In genomic region chr20:62765021-62765420, GRCh38 we compare ENCODE assay signal across 27 cellular contexts. TPM values are rescaled to one million over a fixed set of nuclear protein-coding genes. Genes with fewer than 3 reads are reported as not detected.
A peak's percentile ranks its signal among the peaks of the same experiment; 100 is the strongest.
DNase-seq lines count a peak whose midpoint lies in the region; ATAC-seq and TF ChIP-seq lines count a peak whose summit lies in the region.
"Had no signal": no experiment of that assay in that cellular context is flagged by ENCODE, and none has a peak within 500 bp of the region (broad histone marks: within the 10 kb centered on the region; RNA-seq: fewer than 3 reads in every experiment).

No MANE protein-coding gene starts in this region.

- H3K4ac ChIP-seq in neuronal stem cell (ENCODE audit: low read length) = no peak overlapping the region

- H3K36me3 ChIP-seq in Caco-2 (ENCODE audit: control insufficient read depth, insufficient read depth, low read length) = no peaks in the 10 kb centered on the region
- H3K36me3 ChIP-seq in HEK293 (ENCODE audit: control insufficient read depth in 2 of 2, insufficient read depth in 1 of 2, low read length in 2 of 2) = no peaks in the 10 kb centered on the region
- no peaks in the 10 kb centered on the region for H3K36me3 ChIP-seq in neuronal stem cell (replicated peaks in 1 of 2; ENCODE audit: control insufficient read depth in 2 of 2, insufficient read depth in 2 of 2, low read length in 2 of 2)
- H3K36me3 ChIP-seq: adrenal gland; BLaER1 treated with 17β-estradiol and CSF1 and Interleukin-3, amounts not matched to agents 10 nM and 100 nM; esophagus muscularis mucosa; stomach; tibial artery had no signal

- H4K8ac ChIP-seq in neuronal stem cell (ENCODE audit: low read depth, low read length) = no peak overlapping the region

- H3K4me3 ChIP-seq in Caco-2 (ENCODE audit: low read depth, low read length) (no peak overlapping the region), HEK293 (ENCODE audit: low read depth, low read length) (no peak overlapping the region), neuronal stem cell (ENCODE audit: low read length in 2 of 2) (no peak overlapping the region)
- H3K4me3 ChIP-seq: adrenal gland; BLaER1 treated with 17β-estradiol and CSF1 and Interleukin-3, amounts not matched to agents 10 nM and 100 nM; body of pancreas; esophagus muscularis mucosa; smooth muscle cell; stomach; tibial artery had no signal

- H3K27me3 ChIP-seq in Caco-2 (replicated peaks; ENCODE audit: control insufficient read depth, insufficient read depth, low read length) = no peaks in the 10 kb centered on the region; the same call in none of the 2 replicates
- peaks cover 0 to 2% (median 0%) of the 10 kb centered on the region in 3 experiments for H3K27me3 ChIP-seq in neuronal stem cell (ENCODE audit: control insufficient read depth in 3 of 3, insufficient read depth in 3 of 3, low read depth in 1 of 3, low read length in 3 of 3)
- H3K27me3 ChIP-seq: BLaER1 treated with 17β-estradiol and CSF1 and Interleukin-3, amounts not matched to agents 10 nM and 100 nM; body of pancreas had no signal

- DNase-seq in Caco-2 (no peak), neuronal stem cell (ENCODE audit: low spot score) (no peak), T-helper 9 cell (no peak)
- DNase-seq in activated naive CD8-positive, alpha-beta T cell treated with anti-CD3 and anti-CD28 coated beads, Interleukin-2, amount 50 U/mL, for 24 hours = no peak
- DNase-seq in stimulated activated CD4-positive, alpha-beta T cell treated with anti-CD3 and anti-CD28 coated beads, Interleukin-2, amount 100 ng/mL, for 24 hours = no peak
- DNase-seq in activated T-helper 2 cell treated with anti-CD3 and anti-CD28 coated beads, Interferon-gamma antibody, Interleukin-2, Interleukin-4, amounts not matched to agents 10 μg/mL and 5 μg/mL and 100 μg/mL, durations not matched to agents 14 hours and 24 hours and 36 hours (ENCODE audit: low spot score) = no peak
- DNase-seq: activated CD4-positive, alpha-beta T cell treated with anti-CD3 and anti-CD28 coated beads, Interleukin-2, amount 50 U/mL, for 1 hour; activated CD4-positive, CD25-positive, alpha-beta regulatory T cell; activated CD8-positive, alpha-beta memory T cell treated with anti-CD3 and anti-CD28 coated beads, Interleukin-2, amount 10 ng/mL, durations not matched to agents 7 days and 5 days; activated gamma-delta T cell treated with Interleukin-2 at 50 U/mL for 16 hours; activated T-cell treated with anti-CD3 and anti-CD28 coated beads, Interleukin-2, amount 50 U/mL, for 4 hours; body of pancreas; dermis blood vessel endothelial cell; foreskin fibroblast; H9; IMR-90; NCI-H1092; NCI-H1694 treated with DMSO at 0.1 percent for 48 hours; NCI-H2171; stomach; T-cell; tibial artery had no signal

- intact Hi-C loops in Caco-2 (cut with micrococcal nuclease; ENCODE audit: unreplicated experiment) = no loop called here
- intact Hi-C loops in activated T-helper 2 cell treated with anti-CD3 and anti-CD28 coated beads, Interferon-gamma antibody, Interleukin-2, Interleukin-4, amounts not matched to agents 10 μg/mL and 5 μg/mL and 100 μg/mL, durations not matched to agents 14 hours and 24 hours and 36 hours (cut with micrococcal nuclease) = no loop called here

- H3K4me1 Mint-ChIP-seq in Caco-2 (ENCODE audit: low read depth, unreplicated experiment) = no peaks in the 10 kb centered on the region
- no peaks in the 10 kb centered on the region for H3K4me1 Mint-ChIP-seq in activated naive CD8-positive, alpha-beta T cell treated with anti-CD3 and anti-CD28 coated beads, Interleukin-2, amount 50 U/mL, for 24 hours
- no peaks in the 10 kb centered on the region for H3K4me1 Mint-ChIP-seq in activated T-helper 2 cell treated with anti-CD3 and anti-CD28 coated beads, Interferon-gamma antibody, Interleukin-2, Interleukin-4, amounts not matched to agents 10 μg/mL and 5 μg/mL and 100 μg/mL, durations not matched to agents 14 hours and 24 hours and 36 hours (ENCODE audit: low read depth)
- H3K4me1 Mint-ChIP-seq: activated CD8-positive, alpha-beta memory T cell treated with anti-CD3 and anti-CD28 coated beads, Interleukin-2, amount 10 ng/mL, durations not matched to agents 7 days and 5 days had no signal

- H4K91ac ChIP-seq in neuronal stem cell (ENCODE audit: low read depth, low read length, poor library complexity) = peak overlapping the region; percentile 16

- BruUV-seq in Caco-2 (replicated peaks; lab: Mats Ljungman, UMichigan) = no TSS peak

- H3K27ac Mint-ChIP-seq in Caco-2 (ENCODE audit: unreplicated experiment) = no peak overlapping the region
- no peak overlapping the region for H3K27ac Mint-ChIP-seq in activated naive CD8-positive, alpha-beta T cell treated with anti-CD3 and anti-CD28 coated beads, Interleukin-2, amount 50 U/mL, for 24 hours
- no peak overlapping the region for H3K27ac Mint-ChIP-seq in activated T-helper 2 cell treated with anti-CD3 and anti-CD28 coated beads, Interferon-gamma antibody, Interleukin-2, Interleukin-4, amounts not matched to agents 10 μg/mL and 5 μg/mL and 100 μg/mL, durations not matched to agents 14 hours and 24 hours and 36 hours
- H3K27ac Mint-ChIP-seq: activated CD8-positive, alpha-beta memory T cell treated with anti-CD3 and anti-CD28 coated beads, Interleukin-2, amount 10 ng/mL, durations not matched to agents 7 days and 5 days; H9; T-cell had no signal

- H3K4me3 Mint-ChIP-seq in Caco-2 (ENCODE audit: unreplicated experiment) = no peak overlapping the region
- H3K4me3 Mint-ChIP-seq in activated naive CD8-positive, alpha-beta T cell treated with anti-CD3 and anti-CD28 coated beads, Interleukin-2, amount 50 U/mL, for 24 hours = no peak overlapping the region
- H3K4me3 Mint-ChIP-seq in activated T-helper 2 cell treated with anti-CD3 and anti-CD28 coated beads, Interferon-gamma antibody, Interleukin-2, Interleukin-4, amounts not matched to agents 10 μg/mL and 5 μg/mL and 100 μg/mL, durations not matched to agents 14 hours and 24 hours and 36 hours (ENCODE audit: low read depth) = no peak overlapping the region
- H3K4me3 Mint-ChIP-seq: activated CD8-positive, alpha-beta memory T cell treated with anti-CD3 and anti-CD28 coated beads, Interleukin-2, amount 10 ng/mL, durations not matched to agents 7 days and 5 days; activated T-cell treated with anti-CD3 and anti-CD28 coated beads, Interleukin-2, amount 50 U/mL, for 4 hours; H9; T-cell had no signal

- no peak overlapping the region for H3K23ac ChIP-seq in neuronal stem cell (ENCODE audit: low read depth, low read length, poor library complexity)

- no peak overlapping the region for H3K9ac ChIP-seq in neuronal stem cell (ENCODE audit: low read depth, low read length, poor library complexity)

- peak overlapping the region; percentile 11 for H2AFZ ChIP-seq in neuronal stem cell (ENCODE audit: low read length)

- H3K14ac ChIP-seq in neuronal stem cell (ENCODE audit: low read length) = peak overlapping the region; percentile 63

- WGBS in neuronal stem cell (ENCODE audit: extremely low coverage in 2 of 2, insufficient read length in 2 of 2, insufficient replicate concordance in 1 of 2), 2 donors = no CpG with 5 or more reads among the region's 6 CpGs

- no peaks in the 10 kb centered on the region for H3K9me3 Mint-ChIP-seq in Caco-2 (ENCODE audit: unreplicated experiment)
- H3K9me3 Mint-ChIP-seq in activated naive CD8-positive, alpha-beta T cell treated with anti-CD3 and anti-CD28 coated beads, Interleukin-2, amount 50 U/mL, for 24 hours = no peaks in the 10 kb centered on the region
- no peaks in the 10 kb centered on the region for H3K9me3 Mint-ChIP-seq in activated T-helper 2 cell treated with anti-CD3 and anti-CD28 coated beads, Interferon-gamma antibody, Interleukin-2, Interleukin-4, amounts not matched to agents 10 μg/mL and 5 μg/mL and 100 μg/mL, durations not matched to agents 14 hours and 24 hours and 36 hours
- H3K9me3 Mint-ChIP-seq: activated T-cell treated with anti-CD3 and anti-CD28 coated beads, Interleukin-2, amount 50 U/mL, for 4 hours; H9; T-cell had no signal

- no peak overlapping the region for H2BK120ac ChIP-seq in neuronal stem cell (ENCODE audit: low read depth, low read length)

- TF ChIP-seq CTCF in Caco-2 (IDR thresholded peaks at IDR 0.05; ENCODE audit: insufficient read depth in 1 of 2, low read depth in 1 of 2, low read length in 1 of 2, severe bottlenecking in 1 of 2, unreplicated experiment in 1 of 2) (peak; percentile 14 to 27), HEK293 (tag by site-specific recombination; IDR thresholded peaks at IDR 0.05) (no peak)

- POLR2A ChIA-PET in Caco-2 (lab: Charles Lee) (no interaction called here), HEK293 (lab: Yijun Ruan, JAX) (no interaction called here)

- no peak overlapping the region for H3K4me2 ChIP-seq in neuronal stem cell (ENCODE audit: insufficient read depth, low read length, poor library complexity, severe bottlenecking)
- H3K4me2 ChIP-seq: smooth muscle cell had no signal

- no peaks in the 10 kb centered on the region for H3K36me3 Mint-ChIP-seq in Caco-2 (ENCODE audit: insufficient read depth, unreplicated experiment)
- no peaks in the 10 kb centered on the region for H3K36me3 Mint-ChIP-seq in activated naive CD8-positive, alpha-beta T cell treated with anti-CD3 and anti-CD28 coated beads, Interleukin-2, amount 50 U/mL, for 24 hours (ENCODE audit: low read depth)
- H3K36me3 Mint-ChIP-seq in activated T-helper 2 cell treated with anti-CD3 and anti-CD28 coated beads, Interferon-gamma antibody, Interleukin-2, Interleukin-4, amounts not matched to agents 10 μg/mL and 5 μg/mL and 100 μg/mL, durations not matched to agents 14 hours and 24 hours and 36 hours (ENCODE audit: low read depth) = no peaks in the 10 kb centered on the region
- H3K36me3 Mint-ChIP-seq: activated CD8-positive, alpha-beta memory T cell treated with anti-CD3 and anti-CD28 coated beads, Interleukin-2, amount 10 ng/mL, durations not matched to agents 7 days and 5 days; T-cell had no signal

- ATAC-seq in activated naive CD8-positive, alpha-beta T cell treated with anti-CD3 and anti-CD28 coated beads, Interleukin-2, amount 50 U/mL, for 24 hours = peak; percentile 26
- ATAC-seq: activated CD8-positive, alpha-beta memory T cell treated with anti-CD3 and anti-CD28 coated beads, Interleukin-2, amount 10 ng/mL, durations not matched to agents 7 days and 5 days; activated T-cell treated with anti-CD3 and anti-CD28 coated beads, Interleukin-2, amount 50 U/mL, for 4 hours; body of pancreas; T-cell had no signal

- H3K4me1 ChIP-seq in Caco-2 (peaks cover 13% of the 10 kb centered on the region), HEK293 (ENCODE audit: control insufficient read depth, insufficient read depth, low read length) (no peaks in the 10 kb centered on the region), neuronal stem cell (ENCODE audit: control insufficient read depth in 2 of 2, insufficient read depth in 1 of 2, low read depth in 1 of 2, low read length in 2 of 2) (peaks cover 25 to 28% of the 10 kb centered on the region in 2 donors)

- H3K27me3 Mint-ChIP-seq in Caco-2 (ENCODE audit: insufficient read depth, unreplicated experiment) = peaks cover 13% of the 10 kb centered on the region
- H3K27me3 Mint-ChIP-seq in activated naive CD8-positive, alpha-beta T cell treated with anti-CD3 and anti-CD28 coated beads, Interleukin-2, amount 50 U/mL, for 24 hours = no peaks in the 10 kb centered on the region
- peaks cover 3% of the 10 kb centered on the region for H3K27me3 Mint-ChIP-seq in activated T-helper 2 cell treated with anti-CD3 and anti-CD28 coated beads, Interferon-gamma antibody, Interleukin-2, Interleukin-4, amounts not matched to agents 10 μg/mL and 5 μg/mL and 100 μg/mL, durations not matched to agents 14 hours and 24 hours and 36 hours (ENCODE audit: low read depth)
- H3K27me3 Mint-ChIP-seq: activated CD8-positive, alpha-beta memory T cell treated with anti-CD3 and anti-CD28 coated beads, Interleukin-2, amount 10 ng/mL, durations not matched to agents 7 days and 5 days had no signal

- H2BK12ac ChIP-seq in neuronal stem cell (ENCODE audit: low read length) = peak overlapping the region; percentile 33

- peak overlapping the region; percentile 9 for H3K18ac ChIP-seq in neuronal stem cell (ENCODE audit: low read length)

- peaks cover 2% of the 10 kb centered on the region for H3K79me1 ChIP-seq in neuronal stem cell (ENCODE audit: low read depth, low read length)

- peak overlapping the region; percentile 88 for H2AK5ac ChIP-seq in neuronal stem cell (ENCODE audit: low read depth, low read length)

- no peak overlapping the region for H3K27ac ChIP-seq in HEK293 (ENCODE audit: extremely low read depth, low read depth, low read length)
- H3K27ac ChIP-seq in neuronal stem cell (replicated peaks; ENCODE audit: low read length) = no peak overlapping the region
- H3K27ac ChIP-seq: adrenal gland; BLaER1 treated with 17β-estradiol and CSF1 and Interleukin-3, amounts not matched to agents 10 nM and 100 nM; body of pancreas; esophagus muscularis mucosa; stomach; tibial artery had no signal

- H3K9me3 ChIP-seq in Caco-2 = no peaks in the 10 kb centered on the region
- no peaks in the 10 kb centered on the region for H3K9me3 ChIP-seq in HEK293 (ENCODE audit: control insufficient read depth, insufficient read depth, low read depth, low read length)
- H3K9me3 ChIP-seq in neuronal stem cell (replicated peaks in 1 of 2; ENCODE audit: control insufficient read depth in 2 of 2, insufficient read depth in 1 of 2, low read depth in 1 of 2, low read length in 2 of 2) = no peaks in the 10 kb centered on the region
- H3K9me3 ChIP-seq: adrenal gland; BLaER1 treated with 17β-estradiol and CSF1 and Interleukin-3, amounts not matched to agents 10 nM and 100 nM; body of pancreas; esophagus muscularis mucosa; stomach; tibial artery had no signal

- peak overlapping the region; percentile 43 for H2BK5ac ChIP-seq in neuronal stem cell (ENCODE audit: low read length)

- CTCF ChIA-PET in Caco-2 (lab: Charles Lee) = interaction anchor here (0.8 kb wide), 1 partner anchor 31 kb away, joined by 7 read pairs; the partner anchor contains the start of gene MRGBP
- CTCF ChIA-PET in HEK293 (lab: Yijun Ruan, JAX) = interaction anchor here (1.0 kb wide), 1 partner anchor 26 kb away, joined by 4 read pairs; no protein-coding TSS in a partner anchor

- H2BK15ac ChIP-seq in neuronal stem cell (ENCODE audit: low read length) = no peak overlapping the region

RNA-seq across cellular contexts. Expression of gene MRGBP, which starts 31.3 kb away (rescaled TPM):
- total RNA-seq in Caco-2 (2022) = 40.3 and 43.4 TPM in 2 replicates
- 15.5 TPM for polyA plus RNA-seq in neuronal stem cell (2013, experiment 1 of 2)
- polyA plus RNA-seq in neuronal stem cell (2013, experiment 2 of 2) = 15.6 TPM
- 17.9 and 18.2 TPM in 2 replicates for total RNA-seq in activated T-helper 2 cell treated with anti-CD3 and anti-CD28 coated beads, Interferon-gamma antibody, Interleukin-2, Interleukin-4, amounts not matched to agents 10 μg/mL and 5 μg/mL and 100 μg/mL, durations not matched to agents 14 hours and 24 hours and 36 hours

RNA-seq across cellular contexts. Expression of gene OGFR, which starts 39.6 kb away (rescaled TPM):
- total RNA-seq in Caco-2 (2022) = 78.2 and 84.7 TPM in 2 replicates
- polyA plus RNA-seq in neuronal stem cell (2013, experiment 1 of 2) = 15.0 TPM
- 14.7 TPM for polyA plus RNA-seq in neuronal stem cell (2013, experiment 2 of 2)
- 54.3 and 55.7 TPM in 2 replicates for total RNA-seq in activated T-helper 2 cell treated with anti-CD3 and anti-CD28 coated beads, Interferon-gamma antibody, Interleukin-2, Interleukin-4, amounts not matched to agents 10 μg/mL and 5 μg/mL and 100 μg/mL, durations not matched to agents 14 hours and 24 hours and 36 hours

RNA-seq across cellular contexts. Expression of gene COL9A3, which starts 51.8 kb away (rescaled TPM):
- 6.4 and 7.9 TPM in 2 replicates for total RNA-seq in Caco-2 (2022)
- polyA plus RNA-seq in neuronal stem cell (2013, experiment 1 of 2) = 77.2 TPM
- 77.0 TPM for polyA plus RNA-seq in neuronal stem cell (2013, experiment 2 of 2)
- total RNA-seq in activated T-helper 2 cell treated with anti-CD3 and anti-CD28 coated beads, Interferon-gamma antibody, Interleukin-2, Interleukin-4, amounts not matched to agents 10 μg/mL and 5 μg/mL and 100 μg/mL, durations not matched to agents 14 hours and 24 hours and 36 hours = 0.27 and 0.32 TPM in 2 replicates

RNA-seq across cellular contexts. Expression of gene NTSR1, which starts 56.4 kb away (rescaled TPM):
- total RNA-seq in Caco-2 (2022) = 0.14 and 0.16 TPM in 2 replicates
- polyA plus RNA-seq in neuronal stem cell (2013, experiment 1 of 2) = 0.28 TPM
- polyA plus RNA-seq in neuronal stem cell (2013, experiment 2 of 2) = 0.21 TPM
- total RNA-seq in activated T-helper 2 cell treated with anti-CD3 and anti-CD28 coated beads, Interferon-gamma antibody, Interleukin-2, Interleukin-4, amounts not matched to agents 10 μg/mL and 5 μg/mL and 100 μg/mL, durations not matched to agents 14 hours and 24 hours and 36 hours = not detected in 2 replicates
- total RNA-seq: activated CD8-positive, alpha-beta memory T cell treated with anti-CD3 and anti-CD28 coated beads, Interleukin-2, amount 10 ng/mL, durations not matched to agents 7 days and 5 days; body of pancreas; dermis blood vessel endothelial cell had no signal
- polyA plus RNA-seq: smooth muscle cell had no signal
